11 cellular contexts compared by ENCODE assay signal in genomic region chr9:3760031-3760430, GRCh38.
DNase-seq lines count a peak whose midpoint lies in the region; ATAC-seq and TF ChIP-seq lines count a peak whose summit lies in the region.
"Had no signal": no experiment of that assay in that cellular context is flagged by ENCODE, and none has a peak within 500 bp of the region (broad histone marks: within the 10 kb centered on the region; RNA-seq: fewer than 3 reads in every experiment).

No MANE protein-coding gene starts in this region.

- POLR2A ChIA-PET in PC-9 (lab: Charles Lee; ENCODE audit: unreplicated experiment), result no interaction called here
- POLR2A ChIA-PET in naive thymus-derived CD4-positive, alpha-beta T cell (lab: Charles Lee), result no interaction called here

- TF ChIP-seq EP300 in esophagus muscularis mucosa (IDR thresholded peaks at IDR 0.05), result no peak

- DNase-seq in NCI-H1417 (lab: John Stamatoyannopoulos, UW), result peak in 2 of 3 experiments; percentile 6 to 61
- DNase-seq in NCI-H1417 treated with DMSO at 0.1 percent for 48 hours (lab: John Stamatoyannopoulos, UW), result no peak
- no peak for DNase-seq in PC-9
- peak; percentile 21 for DNase-seq in glomerular visceral epithelial cell (ENCODE audit: extremely low spot score)
- DNase-seq in smooth muscle cell (lab: John Stamatoyannopoulos, UW; ENCODE audit: unreplicated experiment), result no peak
- no peak for DNase-seq in esophagus muscularis mucosa (ENCODE audit: extremely low spot score)
- DNase-seq in activated CD4-positive, alpha-beta T cell treated with anti-CD3 and anti-CD28 coated beads for 1 hour, result no peak
- DNase-seq in naive thymus-derived CD4-positive, alpha-beta T cell, result no peak
- DNase-seq: activated naive CD4-positive, alpha-beta T cell treated with anti-CD3 and anti-CD28 coated beads, Interleukin-2, amount 10 ng/mL, durations not matched to agents 7 days and 5 days; left ventricle myocardium inferior; MG63 had no signal

- H3K79me2 ChIP-seq in PC-9 (ENCODE audit: low read depth) (no peaks in the 10 kb centered on the region), smooth muscle cell (ENCODE audit: low read depth) (no peaks in the 10 kb centered on the region)

- no peaks in the 10 kb centered on the region for H3K9me2 ChIP-seq in PC-9 (ENCODE audit: insufficient read depth)

- H3K4me1 Mint-ChIP-seq in naive thymus-derived CD4-positive, alpha-beta T cell, result peaks cover 10 to 16% (median 13%) of the 10 kb centered on the region in 7 donors

- H3F3A ChIP-seq in PC-9 (ENCODE audit: insufficient read depth, low read depth) (no peaks in the 10 kb centered on the region), smooth muscle cell (ENCODE audit: low read depth) (no peaks in the 10 kb centered on the region)

- H3K4me2 ChIP-seq in PC-9 (peak overlapping the region; percentile 34; the same call in 1 of the 2 replicates), smooth muscle cell (peak overlapping the region; percentile 58)

- CTCF ChIA-PET in PC-9 (lab: Charles Lee), result no interaction called here
- CTCF ChIA-PET in naive thymus-derived CD4-positive, alpha-beta T cell (lab: Charles Lee), result no interaction called here

- peaks cover 7% of the 10 kb centered on the region; the same call in 1 of the 2 replicates for H3K4me1 ChIP-seq in PC-9 (replicated peaks; ENCODE audit: insufficient read depth)
- peaks cover 15% of the 10 kb centered on the region for H3K4me1 ChIP-seq in smooth muscle cell (ENCODE audit: low read depth)
- peaks cover 0 to 8% (median 4%) of the 10 kb centered on the region in 4 donors for H3K4me1 ChIP-seq in esophagus muscularis mucosa
- no peaks in the 10 kb centered on the region for H3K4me1 ChIP-seq in naive thymus-derived CD4-positive, alpha-beta T cell (ENCODE audit: control insufficient read depth in 2 of 2, insufficient read depth in 2 of 2, low read length in 2 of 2)
- H3K4me1 ChIP-seq: left ventricle myocardium inferior had no signal

- WGBS in smooth muscle cell (ENCODE audit: low lambda C conversion rate), result 46% methylated on average over 4 of the region's 4 CpGs
- WGBS in esophagus muscularis mucosa, result 19% methylated on average over 4 of the region's 4 CpGs

- H3K27me3 Mint-ChIP-seq in naive thymus-derived CD4-positive, alpha-beta T cell, result peaks cover 0 to 9% (median 0%) of the 10 kb centered on the region in 5 donors
- H3K27me3 Mint-ChIP-seq: activated naive CD4-positive, alpha-beta T cell treated with anti-CD3 and anti-CD28 coated beads, Interleukin-2, amount 10 ng/mL, durations not matched to agents 7 days and 5 days had no signal

- H3K36me3 Mint-ChIP-seq in naive thymus-derived CD4-positive, alpha-beta T cell, result peaks cover 0 to 4% (median 0%) of the 10 kb centered on the region in 5 donors
- H3K36me3 Mint-ChIP-seq: activated naive CD4-positive, alpha-beta T cell treated with anti-CD3 and anti-CD28 coated beads, Interleukin-2, amount 10 ng/mL, durations not matched to agents 7 days and 5 days had no signal

- H3K9ac ChIP-seq in smooth muscle cell (ENCODE audit: low read depth), result no peak overlapping the region

- H3K27me3 ChIP-seq in PC-9 (ENCODE audit: insufficient read depth, low read depth) (no peaks in the 10 kb centered on the region), smooth muscle cell (ENCODE audit: low read depth) (no peaks in the 10 kb centered on the region), esophagus muscularis mucosa (no peaks in the 10 kb centered on the region)
- no peaks in the 10 kb centered on the region for H3K27me3 ChIP-seq in naive thymus-derived CD4-positive, alpha-beta T cell (ENCODE audit: control insufficient read depth in 2 of 2, insufficient read depth in 2 of 2, low read length in 2 of 2)
- H3K27me3 ChIP-seq: MG63 had no signal

- H4K20me1 ChIP-seq in PC-9 (ENCODE audit: insufficient read depth) (no peaks in the 10 kb centered on the region), smooth muscle cell (ENCODE audit: low read depth) (no peaks in the 10 kb centered on the region)

- peaks cover 0 to 11% (median 0%) of the 10 kb centered on the region in 11 donors for H3K9me3 Mint-ChIP-seq in naive thymus-derived CD4-positive, alpha-beta T cell
- H3K9me3 Mint-ChIP-seq: activated naive CD4-positive, alpha-beta T cell treated with anti-CD3 and anti-CD28 coated beads, Interleukin-2, amount 10 ng/mL, durations not matched to agents 7 days and 5 days had no signal

- no peak overlapping the region for H3K27ac ChIP-seq in PC-9
- no peak overlapping the region for H3K27ac ChIP-seq in smooth muscle cell (ENCODE audit: low read depth)
- H3K27ac ChIP-seq in esophagus muscularis mucosa (replicated peaks in 1 of 4), result no peak overlapping the region
- no peak overlapping the region for H3K27ac ChIP-seq in naive thymus-derived CD4-positive, alpha-beta T cell (ENCODE audit: low read depth, low read length)
- H3K27ac ChIP-seq: left ventricle myocardium inferior had no signal

- H3K36me3 ChIP-seq in PC-9 (ENCODE audit: low read depth) (no peaks in the 10 kb centered on the region), smooth muscle cell (ENCODE audit: low read depth) (no peaks in the 10 kb centered on the region), esophagus muscularis mucosa (no peaks in the 10 kb centered on the region)
- no peaks in the 10 kb centered on the region for H3K36me3 ChIP-seq in naive thymus-derived CD4-positive, alpha-beta T cell (ENCODE audit: control insufficient read depth in 2 of 3, insufficient read depth in 3 of 3, low read length in 3 of 3)
- H3K36me3 ChIP-seq: left ventricle myocardium inferior, MG63 had no signal

- no TSS peak for BruUV-seq in PC-9 (replicated peaks; lab: Mats Ljungman, UMichigan)

- H3K4me3 Mint-ChIP-seq in naive thymus-derived CD4-positive, alpha-beta T cell, result no peak overlapping the region
- H3K4me3 Mint-ChIP-seq: activated naive CD4-positive, alpha-beta T cell treated with anti-CD3 and anti-CD28 coated beads, Interleukin-2, amount 10 ng/mL, durations not matched to agents 7 days and 5 days had no signal

- H3K4me3 ChIP-seq in PC-9, result no peak overlapping the region
- no peak overlapping the region for H3K4me3 ChIP-seq in smooth muscle cell
- no peak overlapping the region for H3K4me3 ChIP-seq in esophagus muscularis mucosa
- no peak overlapping the region for H3K4me3 ChIP-seq in naive thymus-derived CD4-positive, alpha-beta T cell (ENCODE audit: low read length)
- H3K4me3 ChIP-seq: left ventricle myocardium inferior, MG63 had no signal

- H3K9me3 ChIP-seq in PC-9 (ENCODE audit: insufficient read depth, low read depth), result no peaks in the 10 kb centered on the region
- H3K9me3 ChIP-seq in smooth muscle cell (replicated peaks; ENCODE audit: low read depth), result no peaks in the 10 kb centered on the region
- no peaks in the 10 kb centered on the region for H3K9me3 ChIP-seq in esophagus muscularis mucosa
- no peaks in the 10 kb centered on the region for H3K9me3 ChIP-seq in naive thymus-derived CD4-positive, alpha-beta T cell (ENCODE audit: control insufficient read depth in 2 of 3, low read length in 3 of 3)
- H3K9me3 ChIP-seq: MG63 had no signal

- TF ChIP-seq CTCF in PC-9 (conservative IDR thresholded peaks at IDR 0.05) (no peak), smooth muscle cell (IDR thresholded peaks at IDR 0.05; ENCODE audit: borderline replicate concordance, insufficient read depth, poor library complexity, severe bottlenecking) (no peak), esophagus muscularis mucosa (IDR thresholded peaks at IDR 0.05) (no peak)

- no peak for TF ChIP-seq POLR2A in esophagus muscularis mucosa (IDR thresholded peaks at IDR 0.05; ENCODE audit: low read depth)

- no peak overlapping the region for H3K27ac Mint-ChIP-seq in naive thymus-derived CD4-positive, alpha-beta T cell
- H3K27ac Mint-ChIP-seq: activated naive CD4-positive, alpha-beta T cell treated with anti-CD3 and anti-CD28 coated beads, Interleukin-2, amount 10 ng/mL, durations not matched to agents 7 days and 5 days had no signal

- no peak for ATAC-seq in naive thymus-derived CD4-positive, alpha-beta T cell

- intact Hi-C loops in PC-9 (cut with micrococcal nuclease; ENCODE audit: unreplicated experiment) (no loop called here), esophagus muscularis mucosa (cut with DNase I) (no loop called here)
- intact Hi-C loops in naive thymus-derived CD4-positive, alpha-beta T cell (cut with micrococcal nuclease), result no loop called here

- H2AFZ ChIP-seq in PC-9 (no peak overlapping the region), smooth muscle cell (ENCODE audit: low read depth) (peak overlapping the region; percentile 35)

Comparison
In these comparisons a context has a peak if more than half of its experiments do, and no peak if none do; other contexts are left out.
1. DNase-seq: peak in NCI-H1417 (2 of 3) and glomerular visceral epithelial cell (single experiment); none in NCI-H1417 treated with DMSO at 0.1 percent for 48 hours (single experiment), PC-9 (0 of 2), smooth muscle cell (single experiment), esophagus muscularis mucosa (single experiment), activated CD4-positive, alpha-beta T cell treated with anti-CD3 and anti-CD28 coated beads for 1 hour (single experiment) and naive thymus-derived CD4-positive, alpha-beta T cell (0 of 9).